31 cellular contexts compared by ENCODE assay signal in the genomic region with DNA sequence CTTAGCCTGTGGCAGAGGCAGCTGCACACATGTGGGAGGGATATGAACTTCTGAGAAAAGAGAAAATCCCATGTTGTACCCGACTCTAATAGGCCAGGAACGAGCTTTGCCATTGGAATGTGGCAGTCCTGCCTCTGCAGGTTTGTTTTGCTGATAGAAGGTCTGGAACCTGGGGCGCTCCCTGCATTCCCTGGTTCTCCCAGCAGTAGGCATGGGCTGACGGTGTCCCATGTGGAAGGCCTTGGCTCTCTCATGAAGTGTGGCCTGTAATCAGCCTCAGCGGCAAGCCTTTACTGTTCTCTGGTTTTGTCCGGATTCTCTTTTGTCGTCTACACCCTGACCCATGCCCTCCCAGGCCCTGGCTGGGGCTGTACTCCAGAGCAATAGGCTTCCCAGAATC.
"Had no signal": no experiment of that assay in that cellular context is flagged by ENCODE, and none has a peak within 500 bp of the region (broad histone marks: within the 10 kb centered on the region; RNA-seq: fewer than 3 reads in every experiment).

No MANE protein-coding gene starts in this region.

- H3K27ac Mint-ChIP-seq: activated B cell treated with CpG ODN at 0.5 μM for 24 hours; activated CD8-positive, alpha-beta T cell treated with anti-CD3 and anti-CD28 coated beads for 36 hours; activated naive CD8-positive, alpha-beta T cell; activated T-helper 17 cell treated with anti-CD3 and anti-CD28 coated beads, Interleukin-2, amount 50 U/mL, for 72 hours; dendritic cell treated with granulocyte-macrophage colony-stimulating factor and Interleukin-4, amounts not matched to agents 40 ng/mL and 50 ng/mL, for 4 days; endodermal cell had no signal

- H3K27me3 Mint-ChIP-seq: activated B cell treated with CpG ODN at 0.5 μM for 24 hours; activated CD8-positive, alpha-beta T cell treated with anti-CD3 and anti-CD28 coated beads for 36 hours; activated naive CD8-positive, alpha-beta T cell; activated T-helper 17 cell treated with anti-CD3 and anti-CD28 coated beads, Interleukin-2, amount 50 U/mL, for 72 hours had no signal

- DNase-seq: activated B cell treated with CpG ODN at 0.5 μM for 24 hours; activated CD4-positive, alpha-beta T cell treated with anti-CD3 and anti-CD28 coated beads for 48 hours; activated CD4-positive, alpha-beta T cell treated with anti-CD3 and anti-CD28 coated beads, Interleukin-2, amount 50 U/mL, for 1 hour; activated CD4-positive, alpha-beta T cell treated with anti-CD3 and anti-CD28 coated beads, Interleukin-2, amount 50 U/mL, for 48 hours; activated CD8-positive, alpha-beta memory T cell treated with anti-CD3 and anti-CD28 coated beads for 24 hours; activated CD8-positive, alpha-beta T cell treated with anti-CD3 and anti-CD28 coated beads for 36 hours; activated effector memory CD4-positive, alpha-beta T cell treated with Interleukin-2 at 50 U/mL for 16 hours; activated gamma-delta T cell treated with Interleukin-2 at 50 U/mL for 16 hours; activated naive CD4-positive, alpha-beta T cell treated with anti-CD3 and anti-CD28 coated beads, Interleukin-2, amount 50 U/mL, for 16 hours; activated naive CD4-positive, alpha-beta T cell treated with Interleukin-2 at 50 U/mL for 16 hours; activated T-cell treated with anti-CD3 and anti-CD28 coated beads, Interleukin-2, amount 50 U/mL, for 4 hours; amniotic stem cell; anterior cingulate cortex; brain microvascular endothelial cell; dorsolateral prefrontal cortex; effector memory CD4-positive, alpha-beta T cell; endodermal cell; foreskin keratinocyte; gastrocnemius medialis; glutamatergic neuron; heart left ventricle; T-helper 1 cell; T-helper 2 cell had no signal

- H3K4me3 Mint-ChIP-seq: activated B cell treated with CpG ODN at 0.5 μM for 24 hours; activated CD8-positive, alpha-beta T cell treated with anti-CD3 and anti-CD28 coated beads for 36 hours; activated naive CD8-positive, alpha-beta T cell; activated T-cell treated with anti-CD3 and anti-CD28 coated beads, Interleukin-2, amount 50 U/mL, for 4 hours; activated T-helper 17 cell treated with anti-CD3 and anti-CD28 coated beads, Interleukin-2, amount 50 U/mL, for 72 hours; central memory CD8-positive, alpha-beta T cell; dendritic cell treated with granulocyte-macrophage colony-stimulating factor and Interleukin-4, amounts not matched to agents 40 ng/mL and 50 ng/mL, for 4 days; endodermal cell had no signal

- H3K4me1 ChIP-seq: foreskin keratinocyte, gastrocnemius medialis, heart left ventricle had no signal

- ATAC-seq: activated CD4-positive, CD25-positive, alpha-beta regulatory T cell treated with anti-CD3 and anti-CD28 coated beads, Interleukin-2, amount 50 U/mL, for 24 hours; activated CD8-positive, alpha-beta T cell treated with anti-CD3 and anti-CD28 coated beads for 36 hours; activated T-cell treated with anti-CD3 and anti-CD28 coated beads, Interleukin-2, amount 50 U/mL, for 4 hours; activated T-helper 17 cell treated with anti-CD3 and anti-CD28 coated beads, Interleukin-2, amount 50 U/mL, for 72 hours; esophagus mucosa; foreskin keratinocyte; gastrocnemius medialis; heart left ventricle had no signal

- H3K27ac ChIP-seq: brain microvascular endothelial cell, coronary artery, foreskin keratinocyte, gastrocnemius medialis, heart left ventricle, VCaP had no signal

- H3K27me3 ChIP-seq: brain microvascular endothelial cell, dorsolateral prefrontal cortex, gastrocnemius medialis, heart left ventricle had no signal

- H3K36me3 ChIP-seq: brain microvascular endothelial cell, gastrocnemius medialis, heart left ventricle had no signal

- H3K9me3 ChIP-seq: gastrocnemius medialis had no signal

- H3K4me1 Mint-ChIP-seq: central memory CD8-positive, alpha-beta T cell; endodermal cell had no signal

- H3K4me3 ChIP-seq: coronary artery, dorsolateral prefrontal cortex, gastrocnemius medialis, heart left ventricle had no signal

- H3K9me3 Mint-ChIP-seq: activated B cell treated with CpG ODN at 0.5 μM for 24 hours; activated CD8-positive, alpha-beta T cell treated with anti-CD3 and anti-CD28 coated beads for 36 hours; activated T-cell treated with anti-CD3 and anti-CD28 coated beads, Interleukin-2, amount 50 U/mL, for 4 hours; activated T-helper 17 cell treated with anti-CD3 and anti-CD28 coated beads, Interleukin-2, amount 50 U/mL, for 72 hours; central memory CD8-positive, alpha-beta T cell; dendritic cell treated with granulocyte-macrophage colony-stimulating factor and Interleukin-4, amounts not matched to agents 40 ng/mL and 50 ng/mL, for 4 days had no signal
